ENCODE assay signal across 13 cellular contexts in genomic region chr12:58293308-58293983, GRCh38.
A peak's percentile ranks its signal among the peaks of the same experiment; 100 is the strongest.
DNase-seq lines count a peak whose midpoint lies in the region; TF ChIP-seq lines count a peak whose summit lies in the region.
"Had no signal": no experiment of that assay in that cellular context is flagged by ENCODE, and none has a peak within 500 bp of the region (broad histone marks: within the 10 kb centered on the region; RNA-seq: fewer than 3 reads in every experiment).

No MANE protein-coding gene starts in this region.

- H3K27me3 Mint-ChIP-seq in HFFc6 (ENCODE audit: insufficient read depth) = no peaks in the 10 kb centered on the region

- H3K27ac Mint-ChIP-seq in HFFc6 = no peak overlapping the region
- H3K27ac Mint-ChIP-seq: CD8-positive, alpha-beta memory T cell; GM23338; H9 had no signal

- no peaks in the 10 kb centered on the region for H3K9me3 Mint-ChIP-seq in HFFc6
- H3K9me3 Mint-ChIP-seq: GM23338, H9 had no signal

- no peaks in the 10 kb centered on the region for H3K36me3 ChIP-seq in testis (ENCODE audit: low read depth, missing control alignments)

- TF ChIP-seq CTCF in epithelial cell of esophagus (IDR thresholded peaks at IDR 0.05; ENCODE audit: insufficient read depth, low read depth, low read length, missing control alignments) (no peak), testis (IDR thresholded peaks at IDR 0.05) (no peak), HFFc6 (IDR thresholded peaks at IDR 0.05) (no peak)

- H3K4me1 Mint-ChIP-seq in HFFc6 (ENCODE audit: low read depth) = no peaks in the 10 kb centered on the region
- H3K4me1 Mint-ChIP-seq: CD8-positive, alpha-beta memory T cell had no signal

- H3K27me3 ChIP-seq in testis = no peaks in the 10 kb centered on the region

- no peaks in the 10 kb centered on the region for H3K9me3 ChIP-seq in testis

- no peak for TF ChIP-seq POLR2A in testis (IDR thresholded peaks at IDR 0.05)

- no peak overlapping the region for H3K4me3 Mint-ChIP-seq in HFFc6
- H3K4me3 Mint-ChIP-seq: CD8-positive, alpha-beta memory T cell; GM23338; H9 had no signal

- no peak overlapping the region for H3K27ac ChIP-seq in testis

- WGBS in testis, 2 donors = 88 to 97% methylated on average over 2 of the region's 2 CpGs

- no peaks in the 10 kb centered on the region for H3K36me3 Mint-ChIP-seq in HFFc6 (ENCODE audit: low read depth)
- H3K36me3 Mint-ChIP-seq: CD8-positive, alpha-beta memory T cell had no signal

- intact Hi-C loops in testis (cut with DNase I; ENCODE audit: low total_unique reads) = no loop called here

- DNase-seq in HCEC 1CT (peak; percentile 9), amniotic epithelial cell (ENCODE audit: low read depth) (peak; percentile 53), epithelial cell of esophagus (ENCODE audit: low read depth) (peak; percentile 33), skeletal muscle cell (ENCODE audit: low read depth) (peak; percentile 12), testis (no peak), HFFc6 (no peak), NCI-H1694 (lab: John Stamatoyannopoulos, UW) (no peak)
- DNase-seq: CD8-positive, alpha-beta memory T cell; DMS53; GF-D8; H9; KBM-7 had no signal

- no peak overlapping the region for H3K4me3 ChIP-seq in epithelial cell of esophagus (ENCODE audit: low read length)
- no peak overlapping the region for H3K4me3 ChIP-seq in skeletal muscle cell (ENCODE audit: low read depth, low read length)
- no peak overlapping the region for H3K4me3 ChIP-seq in testis
- H3K4me3 ChIP-seq: GM23338 had no signal

- H3K4me1 ChIP-seq in testis = no peaks in the 10 kb centered on the region

Comparison
In these comparisons a context has a peak if more than half of its experiments do, and no peak if none do; other contexts are left out.
1. DNase-seq: peak in HCEC 1CT (single experiment), amniotic epithelial cell (single experiment), epithelial cell of esophagus (single experiment) and skeletal muscle cell (single experiment); none in testis (single experiment), HFFc6 (single experiment) and NCI-H1694 (single experiment).